ENCODE assay signal across 1 cellular context in the genomic region with DNA sequence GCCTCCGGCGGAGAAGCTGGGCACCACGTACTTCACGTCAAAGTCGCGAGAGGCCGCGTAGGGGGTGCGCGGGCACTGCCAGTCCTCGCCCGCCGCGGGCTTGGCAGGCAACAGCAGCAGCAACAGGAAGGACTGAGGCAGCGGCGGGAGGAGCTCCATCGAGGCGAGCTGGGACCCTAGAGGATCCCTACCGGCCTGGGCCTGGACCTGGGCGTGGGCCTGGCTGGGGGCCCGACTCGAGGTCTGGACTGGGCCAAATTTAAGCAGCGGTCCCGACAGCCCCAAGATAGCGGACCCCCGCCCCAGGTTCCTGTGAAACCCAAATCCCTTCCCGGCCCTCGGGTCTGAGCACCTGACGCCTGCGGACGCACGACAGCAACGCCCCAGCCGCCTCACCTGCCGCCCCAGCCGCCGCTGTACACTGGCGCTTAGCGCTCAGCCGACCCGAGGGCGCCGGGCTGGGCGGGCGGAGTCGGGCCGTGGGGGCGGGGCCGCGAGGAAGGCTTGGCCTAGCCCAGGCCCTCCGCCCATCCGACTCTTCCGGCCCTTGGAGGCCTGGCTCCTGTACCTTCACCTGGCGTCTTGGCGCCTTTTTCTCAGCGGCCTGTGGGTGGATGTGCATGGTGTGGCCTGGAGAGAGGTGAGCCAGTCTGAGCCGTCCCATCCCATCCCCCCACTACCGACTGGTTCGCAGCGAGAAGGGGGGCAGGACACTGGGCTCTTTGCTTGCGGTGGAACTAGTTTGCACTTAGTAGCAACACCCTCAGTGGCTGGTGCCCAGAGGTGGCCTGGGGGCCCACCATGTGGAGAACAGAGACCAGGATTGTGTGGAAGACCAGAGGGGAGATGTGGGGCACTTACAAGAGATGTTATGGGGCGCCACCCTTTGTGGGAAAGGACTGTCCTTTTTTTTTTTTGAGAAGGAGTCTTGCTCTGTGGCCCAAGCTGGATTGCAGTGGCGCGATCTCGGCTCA.
TF ChIP-seq lines count a peak whose summit lies in the region.

A gene (minus strand): TSS at position 423 of the 974 bp plus-strand sequence. CDS start 264 bp downstream, at position 159.

TF ChIP-seq in WTC11, 78 proteins besides CTCF, POLR2A, EP300 and RAD21 (continued from another document):
- TF ChIP-seq TP53 (CRISPR knock-in tag; IDR thresholded peaks at IDR 0.05): peak; percentile 47; the same call in 1 of the 2 replicates
- TF ChIP-seq ZNF416 (CRISPR knock-in tag; IDR thresholded peaks at IDR 0.05): no peak
- TF ChIP-seq, protein P1, sequence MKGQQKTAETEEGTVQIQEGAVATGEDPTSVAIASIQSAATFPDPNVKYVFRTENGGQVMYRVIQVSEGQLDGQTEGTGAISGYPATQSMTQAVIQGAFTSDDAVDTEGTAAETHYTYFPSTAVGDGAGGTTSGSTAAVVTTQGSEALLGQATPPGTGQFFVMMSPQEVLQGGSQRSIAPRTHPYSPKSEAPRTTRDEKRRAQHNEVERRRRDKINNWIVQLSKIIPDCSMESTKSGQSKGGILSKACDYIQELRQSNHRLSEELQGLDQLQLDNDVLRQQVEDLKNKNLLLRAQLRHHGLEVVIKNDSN (CRISPR knock-in tag; IDR thresholded peaks at IDR 0.05): 0 out of 2 replicates have a peak, but pooled peaks have one; percentile 41
- peak; percentile 81 for TF ChIP-seq SP1 (CRISPR knock-in tag; conservative IDR thresholded peaks at IDR 0.05)
- no peak for TF ChIP-seq ZNF219 (CRISPR knock-in tag; IDR thresholded peaks at IDR 0.05; ENCODE audit: borderline replicate concordance)
- no peak for TF ChIP-seq CREM (CRISPR knock-in tag; IDR thresholded peaks at IDR 0.05)
- TF ChIP-seq CBFB (CRISPR knock-in tag; IDR thresholded peaks at IDR 0.05; ENCODE audit: low read depth): 0 out of 2 replicates have a peak, but pooled peaks have one; percentile 46
- TF ChIP-seq, protein P2, sequence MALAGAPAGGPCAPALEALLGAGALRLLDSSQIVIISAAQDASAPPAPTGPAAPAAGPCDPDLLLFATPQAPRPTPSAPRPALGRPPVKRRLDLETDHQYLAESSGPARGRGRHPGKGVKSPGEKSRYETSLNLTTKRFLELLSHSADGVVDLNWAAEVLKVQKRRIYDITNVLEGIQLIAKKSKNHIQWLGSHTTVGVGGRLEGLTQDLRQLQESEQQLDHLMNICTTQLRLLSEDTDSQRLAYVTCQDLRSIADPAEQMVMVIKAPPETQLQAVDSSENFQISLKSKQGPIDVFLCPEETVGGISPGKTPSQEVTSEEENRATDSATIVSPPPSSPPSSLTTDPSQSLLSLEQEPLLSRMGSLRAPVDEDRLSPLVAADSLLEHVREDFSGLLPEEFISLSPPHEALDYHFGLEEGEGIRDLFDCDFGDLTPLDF (CRISPR knock-in tag; IDR thresholded peaks at IDR 0.05): peak; percentile 39; the same call in 1 of the 2 replicates
- peak; percentile 12; the same call in 1 of the 2 replicates for TF ChIP-seq NFE2L1 (CRISPR knock-in tag; IDR thresholded peaks at IDR 0.05)
- TF ChIP-seq, protein P3, sequence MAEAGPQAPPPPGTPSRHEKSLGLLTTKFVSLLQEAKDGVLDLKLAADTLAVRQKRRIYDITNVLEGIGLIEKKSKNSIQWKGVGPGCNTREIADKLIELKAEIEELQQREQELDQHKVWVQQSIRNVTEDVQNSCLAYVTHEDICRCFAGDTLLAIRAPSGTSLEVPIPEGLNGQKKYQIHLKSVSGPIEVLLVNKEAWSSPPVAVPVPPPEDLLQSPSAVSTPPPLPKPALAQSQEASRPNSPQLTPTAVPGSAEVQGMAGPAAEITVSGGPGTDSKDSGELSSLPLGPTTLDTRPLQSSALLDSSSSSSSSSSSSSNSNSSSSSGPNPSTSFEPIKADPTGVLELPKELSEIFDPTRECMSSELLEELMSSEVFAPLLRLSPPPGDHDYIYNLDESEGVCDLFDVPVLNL (CRISPR knock-in tag; IDR thresholded peaks at IDR 0.05; ENCODE audit: borderline replicate concordance, low read depth): no peak
- no peak for TF ChIP-seq NR3C1 (CRISPR knock-in tag; conservative IDR thresholded peaks at IDR 0.05; ENCODE audit: low read depth)
- TF ChIP-seq ZBTB21 (CRISPR knock-in tag; IDR thresholded peaks at IDR 0.05; ENCODE audit: borderline replicate concordance): no peak
- TF ChIP-seq, protein P4, sequence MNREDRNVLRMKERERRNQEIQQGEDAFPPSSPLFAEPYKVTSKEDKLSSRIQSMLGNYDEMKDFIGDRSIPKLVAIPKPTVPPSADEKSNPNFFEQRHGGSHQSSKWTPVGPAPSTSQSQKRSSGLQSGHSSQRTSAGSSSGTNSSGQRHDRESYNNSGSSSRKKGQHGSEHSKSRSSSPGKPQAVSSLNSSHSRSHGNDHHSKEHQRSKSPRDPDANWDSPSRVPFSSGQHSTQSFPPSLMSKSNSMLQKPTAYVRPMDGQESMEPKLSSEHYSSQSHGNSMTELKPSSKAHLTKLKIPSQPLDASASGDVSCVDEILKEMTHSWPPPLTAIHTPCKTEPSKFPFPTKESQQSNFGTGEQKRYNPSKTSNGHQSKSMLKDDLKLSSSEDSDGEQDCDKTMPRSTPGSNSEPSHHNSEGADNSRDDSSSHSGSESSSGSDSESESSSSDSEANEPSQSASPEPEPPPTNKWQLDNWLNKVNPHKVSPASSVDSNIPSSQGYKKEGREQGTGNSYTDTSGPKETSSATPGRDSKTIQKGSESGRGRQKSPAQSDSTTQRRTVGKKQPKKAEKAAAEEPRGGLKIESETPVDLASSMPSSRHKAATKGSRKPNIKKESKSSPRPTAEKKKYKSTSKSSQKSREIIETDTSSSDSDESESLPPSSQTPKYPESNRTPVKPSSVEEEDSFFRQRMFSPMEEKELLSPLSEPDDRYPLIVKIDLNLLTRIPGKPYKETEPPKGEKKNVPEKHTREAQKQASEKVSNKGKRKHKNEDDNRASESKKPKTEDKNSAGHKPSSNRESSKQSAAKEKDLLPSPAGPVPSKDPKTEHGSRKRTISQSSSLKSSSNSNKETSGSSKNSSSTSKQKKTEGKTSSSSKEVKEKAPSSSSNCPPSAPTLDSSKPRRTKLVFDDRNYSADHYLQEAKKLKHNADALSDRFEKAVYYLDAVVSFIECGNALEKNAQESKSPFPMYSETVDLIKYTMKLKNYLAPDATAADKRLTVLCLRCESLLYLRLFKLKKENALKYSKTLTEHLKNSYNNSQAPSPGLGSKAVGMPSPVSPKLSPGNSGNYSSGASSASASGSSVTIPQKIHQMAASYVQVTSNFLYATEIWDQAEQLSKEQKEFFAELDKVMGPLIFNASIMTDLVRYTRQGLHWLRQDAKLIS (CRISPR knock-in tag; IDR thresholded peaks at IDR 0.05; ENCODE audit: borderline replicate concordance): no peak
- TF ChIP-seq, protein P5, sequence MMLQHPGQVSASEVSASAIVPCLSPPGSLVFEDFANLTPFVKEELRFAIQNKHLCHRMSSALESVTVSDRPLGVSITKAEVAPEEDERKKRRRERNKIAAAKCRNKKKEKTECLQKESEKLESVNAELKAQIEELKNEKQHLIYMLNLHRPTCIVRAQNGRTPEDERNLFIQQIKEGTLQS (CRISPR knock-in tag; conservative IDR thresholded peaks at IDR 0.05): no peak
- TF ChIP-seq, protein P6, sequence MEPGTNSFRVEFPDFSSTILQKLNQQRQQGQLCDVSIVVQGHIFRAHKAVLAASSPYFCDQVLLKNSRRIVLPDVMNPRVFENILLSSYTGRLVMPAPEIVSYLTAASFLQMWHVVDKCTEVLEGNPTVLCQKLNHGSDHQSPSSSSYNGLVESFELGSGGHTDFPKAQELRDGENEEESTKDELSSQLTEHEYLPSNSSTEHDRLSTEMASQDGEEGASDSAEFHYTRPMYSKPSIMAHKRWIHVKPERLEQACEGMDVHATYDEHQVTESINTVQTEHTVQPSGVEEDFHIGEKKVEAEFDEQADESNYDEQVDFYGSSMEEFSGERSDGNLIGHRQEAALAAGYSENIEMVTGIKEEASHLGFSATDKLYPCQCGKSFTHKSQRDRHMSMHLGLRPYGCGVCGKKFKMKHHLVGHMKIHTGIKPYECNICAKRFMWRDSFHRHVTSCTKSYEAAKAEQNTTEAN (CRISPR knock-in tag; IDR thresholded peaks at IDR 0.05): no peak
- TF ChIP-seq, protein P7, sequence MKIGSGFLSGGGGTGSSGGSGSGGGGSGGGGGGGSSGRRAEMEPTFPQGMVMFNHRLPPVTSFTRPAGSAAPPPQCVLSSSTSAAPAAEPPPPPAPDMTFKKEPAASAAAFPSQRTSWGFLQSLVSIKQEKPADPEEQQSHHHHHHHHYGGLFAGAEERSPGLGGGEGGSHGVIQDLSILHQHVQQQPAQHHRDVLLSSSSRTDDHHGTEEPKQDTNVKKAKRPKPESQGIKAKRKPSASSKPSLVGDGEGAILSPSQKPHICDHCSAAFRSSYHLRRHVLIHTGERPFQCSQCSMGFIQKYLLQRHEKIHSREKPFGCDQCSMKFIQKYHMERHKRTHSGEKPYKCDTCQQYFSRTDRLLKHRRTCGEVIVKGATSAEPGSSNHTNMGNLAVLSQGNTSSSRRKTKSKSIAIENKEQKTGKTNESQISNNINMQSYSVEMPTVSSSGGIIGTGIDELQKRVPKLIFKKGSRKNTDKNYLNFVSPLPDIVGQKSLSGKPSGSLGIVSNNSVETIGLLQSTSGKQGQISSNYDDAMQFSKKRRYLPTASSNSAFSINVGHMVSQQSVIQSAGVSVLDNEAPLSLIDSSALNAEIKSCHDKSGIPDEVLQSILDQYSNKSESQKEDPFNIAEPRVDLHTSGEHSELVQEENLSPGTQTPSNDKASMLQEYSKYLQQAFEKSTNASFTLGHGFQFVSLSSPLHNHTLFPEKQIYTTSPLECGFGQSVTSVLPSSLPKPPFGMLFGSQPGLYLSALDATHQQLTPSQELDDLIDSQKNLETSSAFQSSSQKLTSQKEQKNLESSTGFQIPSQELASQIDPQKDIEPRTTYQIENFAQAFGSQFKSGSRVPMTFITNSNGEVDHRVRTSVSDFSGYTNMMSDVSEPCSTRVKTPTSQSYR (CRISPR knock-in tag; IDR thresholded peaks at IDR 0.05): peak; percentile 85; the same call in 1 of the 2 replicates
- TF ChIP-seq, protein P8, sequence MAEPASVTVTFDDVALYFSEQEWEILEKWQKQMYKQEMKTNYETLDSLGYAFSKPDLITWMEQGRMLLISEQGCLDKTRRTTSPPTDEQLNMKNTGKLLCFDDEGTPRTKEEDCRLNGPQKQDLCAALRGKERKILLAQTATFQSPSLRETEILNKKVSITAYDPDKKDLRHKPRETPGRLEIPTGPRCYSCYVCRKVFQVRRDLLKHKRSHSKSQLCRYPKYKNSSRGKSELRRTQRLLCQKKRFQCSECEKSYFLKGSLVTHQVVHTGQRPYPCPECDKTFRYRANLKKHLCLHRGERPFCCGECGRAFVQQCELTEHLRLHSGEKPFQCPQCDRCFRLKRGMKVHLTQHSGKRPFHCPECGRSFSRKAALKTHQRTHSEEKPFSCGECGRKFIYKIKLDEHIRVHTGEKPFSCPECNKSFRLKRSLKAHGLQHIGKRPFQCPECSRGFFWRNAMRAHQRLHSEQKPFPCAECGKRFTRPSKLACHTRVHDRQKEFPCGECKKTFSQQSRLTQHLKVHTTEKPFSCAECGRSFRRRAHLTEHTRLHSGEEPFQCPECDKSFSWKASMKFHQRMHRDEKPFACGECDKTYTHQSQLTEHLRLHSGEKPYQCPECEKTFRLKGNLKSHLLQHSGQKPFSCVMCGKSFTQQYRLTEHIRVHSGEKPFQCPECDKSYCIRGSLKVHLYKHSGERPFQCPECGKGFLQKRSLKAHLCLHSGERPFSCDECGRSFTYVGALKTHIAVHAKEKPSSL (CRISPR knock-in tag; conservative IDR thresholded peaks at IDR 0.05): no peak
- TF ChIP-seq, protein P9, sequence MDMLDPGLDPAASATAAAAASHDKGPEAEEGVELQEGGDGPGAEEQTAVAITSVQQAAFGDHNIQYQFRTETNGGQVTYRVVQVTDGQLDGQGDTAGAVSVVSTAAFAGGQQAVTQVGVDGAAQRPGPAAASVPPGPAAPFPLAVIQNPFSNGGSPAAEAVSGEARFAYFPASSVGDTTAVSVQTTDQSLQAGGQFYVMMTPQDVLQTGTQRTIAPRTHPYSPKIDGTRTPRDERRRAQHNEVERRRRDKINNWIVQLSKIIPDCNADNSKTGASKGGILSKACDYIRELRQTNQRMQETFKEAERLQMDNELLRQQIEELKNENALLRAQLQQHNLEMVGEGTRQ (CRISPR knock-in tag; IDR thresholded peaks at IDR 0.05): 0 out of 2 replicates have a peak, but pooled peaks have one; percentile 33
- peak; percentile 36; the same call in 1 of the 2 replicates for TF ChIP-seq ESRRA (CRISPR knock-in tag; IDR thresholded peaks at IDR 0.05; ENCODE audit: borderline replicate concordance)
- TF ChIP-seq, protein P10, sequence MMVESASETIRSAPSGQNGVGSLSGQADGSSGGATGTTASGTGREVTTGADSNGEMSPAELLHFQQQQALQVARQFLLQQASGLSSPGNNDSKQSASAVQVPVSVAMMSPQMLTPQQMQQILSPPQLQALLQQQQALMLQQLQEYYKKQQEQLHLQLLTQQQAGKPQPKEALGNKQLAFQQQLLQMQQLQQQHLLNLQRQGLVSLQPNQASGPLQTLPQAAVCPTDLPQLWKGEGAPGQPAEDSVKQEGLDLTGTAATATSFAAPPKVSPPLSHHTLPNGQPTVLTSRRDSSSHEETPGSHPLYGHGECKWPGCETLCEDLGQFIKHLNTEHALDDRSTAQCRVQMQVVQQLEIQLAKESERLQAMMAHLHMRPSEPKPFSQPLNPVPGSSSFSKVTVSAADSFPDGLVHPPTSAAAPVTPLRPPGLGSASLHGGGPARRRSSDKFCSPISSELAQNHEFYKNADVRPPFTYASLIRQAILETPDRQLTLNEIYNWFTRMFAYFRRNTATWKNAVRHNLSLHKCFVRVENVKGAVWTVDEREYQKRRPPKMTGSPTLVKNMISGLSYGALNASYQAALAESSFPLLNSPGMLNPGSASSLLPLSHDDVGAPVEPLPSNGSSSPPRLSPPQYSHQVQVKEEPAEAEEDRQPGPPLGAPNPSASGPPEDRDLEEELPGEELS (CRISPR knock-in tag; IDR thresholded peaks at IDR 0.05): no peak
- TF ChIP-seq, protein P11, sequence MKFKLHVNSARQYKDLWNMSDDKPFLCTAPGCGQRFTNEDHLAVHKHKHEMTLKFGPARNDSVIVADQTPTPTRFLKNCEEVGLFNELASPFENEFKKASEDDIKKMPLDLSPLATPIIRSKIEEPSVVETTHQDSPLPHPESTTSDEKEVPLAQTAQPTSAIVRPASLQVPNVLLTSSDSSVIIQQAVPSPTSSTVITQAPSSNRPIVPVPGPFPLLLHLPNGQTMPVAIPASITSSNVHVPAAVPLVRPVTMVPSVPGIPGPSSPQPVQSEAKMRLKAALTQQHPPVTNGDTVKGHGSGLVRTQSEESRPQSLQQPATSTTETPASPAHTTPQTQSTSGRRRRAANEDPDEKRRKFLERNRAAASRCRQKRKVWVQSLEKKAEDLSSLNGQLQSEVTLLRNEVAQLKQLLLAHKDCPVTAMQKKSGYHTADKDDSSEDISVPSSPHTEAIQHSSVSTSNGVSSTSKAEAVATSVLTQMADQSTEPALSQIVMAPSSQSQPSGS (CRISPR knock-in tag; IDR thresholded peaks at IDR 0.05; ENCODE audit: borderline replicate concordance, low read depth): no peak
- TF ChIP-seq MXD4 (CRISPR knock-in tag; IDR thresholded peaks at IDR 0.05; ENCODE audit: borderline replicate concordance): no peak
